15 cellular contexts compared by ENCODE assay signal in the genomic region with DNA sequence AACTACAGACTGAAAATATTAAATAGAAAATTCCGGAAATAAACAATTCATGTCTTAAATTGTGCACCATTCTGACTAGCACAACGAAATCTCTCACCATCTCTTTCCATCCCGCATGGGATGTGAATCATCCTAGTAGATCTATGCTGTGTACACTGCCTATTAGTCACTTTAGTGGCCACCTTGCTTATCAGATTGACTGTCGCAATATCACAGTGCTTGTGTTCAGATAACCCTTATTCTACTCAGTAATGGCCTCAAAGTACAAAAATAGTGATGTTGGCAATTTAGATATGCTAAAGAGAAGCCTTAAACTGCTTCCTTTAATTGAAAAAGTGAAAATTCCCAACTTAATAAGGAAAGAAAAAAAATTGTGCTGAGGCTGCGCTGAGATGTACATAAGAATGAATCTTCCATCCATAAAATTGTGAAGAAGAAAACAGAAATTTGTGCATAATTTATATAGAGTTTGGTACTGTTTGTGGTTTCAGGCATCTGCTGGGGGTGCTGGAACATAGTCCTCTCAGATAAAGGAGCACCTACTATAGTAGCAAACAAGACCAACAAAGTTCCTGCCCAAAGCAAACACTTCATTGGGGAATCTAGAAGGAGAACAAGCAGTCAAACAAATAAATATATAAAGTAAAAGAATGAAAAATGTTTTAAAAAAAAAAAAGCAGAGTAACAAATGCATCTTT. TPM values are rescaled to one million over a fixed set of nuclear protein-coding genes. Genes with fewer than 3 reads are reported as not detected.
DNase-seq lines count a peak whose midpoint lies in the region; ATAC-seq, FAIRE-seq and TF ChIP-seq lines count a peak whose summit lies in the region.
"Had no signal": no experiment of that assay in that cellular context is flagged by ENCODE, and none has a peak within 500 bp of the region (broad histone marks: within the 10 kb centered on the region; RNA-seq: fewer than 3 reads in every experiment).

No MANE protein-coding gene starts in this region.

- H3K4me1 ChIP-seq in naive thymus-derived CD4-positive, alpha-beta T cell (ENCODE audit: control insufficient read depth in 2 of 2, insufficient read depth in 2 of 2, low read length in 2 of 2): no peaks in the 10 kb centered on the region
- H3K4me1 ChIP-seq: esophagus squamous epithelium, upper lobe of left lung had no signal

- H3K4me3 Mint-ChIP-seq in naive thymus-derived CD4-positive, alpha-beta T cell: no peak overlapping the region

- FAIRE-seq in bronchial epithelial cell (lab: Jason Lieb, UNC): no peak

- H3K4me3 ChIP-seq in bronchial epithelial cell (ENCODE audit: low read depth, low read length): no peak overlapping the region
- H3K4me3 ChIP-seq in naive thymus-derived CD4-positive, alpha-beta T cell (ENCODE audit: low read length): no peak overlapping the region
- H3K4me3 ChIP-seq: cardiac muscle cell, esophagus squamous epithelium, upper lobe of left lung had no signal

- ATAC-seq in naive thymus-derived CD4-positive, alpha-beta T cell: peak; percentile 74
- ATAC-seq in GM21576 (IDR thresholded peaks at IDR 0.05; ENCODE audit: unreplicated experiment): no peak
- ATAC-seq: right cardiac atrium had no signal

- peaks cover 10% of the 10 kb centered on the region for H3K36me3 ChIP-seq in bronchial epithelial cell (ENCODE audit: control insufficient read depth, insufficient read depth, low read length)
- H3K36me3 ChIP-seq in naive thymus-derived CD4-positive, alpha-beta T cell (ENCODE audit: control insufficient read depth in 2 of 3, insufficient read depth in 3 of 3, low read length in 3 of 3): peaks cover 9 to 51% (median 14%) of the 10 kb centered on the region in 3 experiments

- CTCF ChIA-PET in naive thymus-derived CD4-positive, alpha-beta T cell (lab: Charles Lee): interaction anchor here (1.0 to 1.4 kb wide), 3 partner anchors 10 to 244 kb away, joined by 3 to 5 read pairs (median 4); no protein-coding TSS in a partner anchor

- no peak overlapping the region for H3K27ac Mint-ChIP-seq in naive thymus-derived CD4-positive, alpha-beta T cell

- no peak overlapping the region for H3K27ac ChIP-seq in naive thymus-derived CD4-positive, alpha-beta T cell (ENCODE audit: low read depth, low read length)
- H3K27ac ChIP-seq: cardiac muscle cell, esophagus squamous epithelium, upper lobe of left lung had no signal

- intact Hi-C loops in naive thymus-derived CD4-positive, alpha-beta T cell (cut with micrococcal nuclease): no loop called here

- TF ChIP-seq CTCF in bronchial epithelial cell (IDR thresholded peaks at IDR 0.05; ENCODE audit: insufficient read depth, low read length, severe bottlenecking): no peak
- no peak for TF ChIP-seq CTCF in GM10266 (IDR thresholded peaks at IDR 0.05; ENCODE audit: control insufficient read depth, insufficient read depth, low read depth, missing control alignments)

- H3K4me1 Mint-ChIP-seq in naive thymus-derived CD4-positive, alpha-beta T cell: peaks cover 0 to 10% (median 0%) of the 10 kb centered on the region in 7 donors

- DNase-seq in activated CD4-positive, alpha-beta T cell treated with anti-CD3 and anti-CD28 coated beads for 48 hours: peak; percentile 23
- DNase-seq in activated CD4-positive, alpha-beta T cell treated with anti-CD3 and anti-CD28 coated beads for 1 hour: no peak
- peak; percentile 32 for DNase-seq in NCI-H226
- peak; percentile 81 for DNase-seq in bronchial epithelial cell (ENCODE audit: low read depth)
- DNase-seq in naive thymus-derived CD4-positive, alpha-beta T cell: no peak
- no peak for DNase-seq in GM10266 (ENCODE audit: extremely low spot score)
- no peak for DNase-seq in stimulated activated CD8-positive, alpha-beta memory T cell treated with anti-CD3 and anti-CD28 coated beads, Interleukin-4, amount 100 ng/mL, for 48 hours
- DNase-seq: activated CD8-positive, alpha-beta memory T cell treated with anti-CD3 and anti-CD28 coated beads, Interleukin-2, amount 50 U/mL, for 4 hours; esophagus squamous epithelium; NCI-H1048; NCI-H748 treated with DMSO at 0.1 percent for 48 hours; right cardiac atrium; upper lobe of left lung had no signal

- no peaks in the 10 kb centered on the region for H3K27me3 ChIP-seq in bronchial epithelial cell (ENCODE audit: control insufficient read depth, insufficient read depth, low read length)
- no peaks in the 10 kb centered on the region for H3K27me3 ChIP-seq in naive thymus-derived CD4-positive, alpha-beta T cell (ENCODE audit: control insufficient read depth in 2 of 2, insufficient read depth in 2 of 2, low read length in 2 of 2)
- H3K27me3 ChIP-seq: cardiac muscle cell, esophagus squamous epithelium, upper lobe of left lung had no signal

- no peaks in the 10 kb centered on the region for H3K9me3 Mint-ChIP-seq in naive thymus-derived CD4-positive, alpha-beta T cell

- POLR2A ChIA-PET in naive thymus-derived CD4-positive, alpha-beta T cell (lab: Charles Lee): no interaction called here

- H3K27me3 Mint-ChIP-seq in naive thymus-derived CD4-positive, alpha-beta T cell: no peaks in the 10 kb centered on the region

- peaks cover 12 to 52% (median 23%) of the 10 kb centered on the region in 5 donors for H3K36me3 Mint-ChIP-seq in naive thymus-derived CD4-positive, alpha-beta T cell

- H3K9me3 ChIP-seq in naive thymus-derived CD4-positive, alpha-beta T cell (ENCODE audit: control insufficient read depth in 2 of 3, low read length in 3 of 3): no peaks in the 10 kb centered on the region
- H3K9me3 ChIP-seq: esophagus squamous epithelium, upper lobe of left lung had no signal

RNA-seq across cellular contexts. Expression of gene PSMD1, which starts 12.0 kb away (rescaled TPM):
- 69.5 and 111 TPM in 2 replicates for total RNA-seq in bronchial epithelial cell
- total RNA-seq in naive thymus-derived CD4-positive, alpha-beta T cell: 100 to 1,000 TPM in 1 of 5 experiments, 10 to 100 TPM in 4; 30.3 to 121 (median 40.1) TPM
- polyA plus RNA-seq in naive thymus-derived CD4-positive, alpha-beta T cell: 10 to 100 TPM; 58.2 to 63.3 TPM

RNA-seq across cellular contexts. Expression of gene C2orf72, which starts 31.4 kb away (rescaled TPM):
- total RNA-seq in bronchial epithelial cell: under 0.01 TPM in 1 of 2 replicates, not detected in the other
- under 1 TPM in 1 of 5 experiments, not detected in 4; 0.60 TPM for total RNA-seq in naive thymus-derived CD4-positive, alpha-beta T cell
- not detected for polyA plus RNA-seq in naive thymus-derived CD4-positive, alpha-beta T cell

RNA-seq across cellular contexts. Expression of gene HTR2B, which starts 56.2 kb away (rescaled TPM):
- total RNA-seq in bronchial epithelial cell: 0.13 and 0.53 TPM in 2 replicates
- not detected for total RNA-seq in naive thymus-derived CD4-positive, alpha-beta T cell
- under 1 TPM; 0.09 to 0.10 TPM for polyA plus RNA-seq in naive thymus-derived CD4-positive, alpha-beta T cell
- total RNA-seq: cardiac muscle cell had no signal
- polyA plus RNA-seq: cardiac muscle cell had no signal

Comparison
In these comparisons a context has a peak if more than half of its experiments do, and no peak if none do; other contexts are left out.
1. DNase-seq: peak in activated CD4-positive, alpha-beta T cell treated with anti-CD3 and anti-CD28 coated beads for 48 hours (single experiment), NCI-H226 (single experiment) and bronchial epithelial cell (single experiment); none in activated CD4-positive, alpha-beta T cell treated with anti-CD3 and anti-CD28 coated beads for 1 hour (single experiment), naive thymus-derived CD4-positive, alpha-beta T cell (0 of 9), GM10266 (single experiment) and stimulated activated CD8-positive, alpha-beta memory T cell treated with anti-CD3 and anti-CD28 coated beads, Interleukin-4, amount 100 ng/mL, for 48 hours (single experiment).